In the genomic region with DNA sequence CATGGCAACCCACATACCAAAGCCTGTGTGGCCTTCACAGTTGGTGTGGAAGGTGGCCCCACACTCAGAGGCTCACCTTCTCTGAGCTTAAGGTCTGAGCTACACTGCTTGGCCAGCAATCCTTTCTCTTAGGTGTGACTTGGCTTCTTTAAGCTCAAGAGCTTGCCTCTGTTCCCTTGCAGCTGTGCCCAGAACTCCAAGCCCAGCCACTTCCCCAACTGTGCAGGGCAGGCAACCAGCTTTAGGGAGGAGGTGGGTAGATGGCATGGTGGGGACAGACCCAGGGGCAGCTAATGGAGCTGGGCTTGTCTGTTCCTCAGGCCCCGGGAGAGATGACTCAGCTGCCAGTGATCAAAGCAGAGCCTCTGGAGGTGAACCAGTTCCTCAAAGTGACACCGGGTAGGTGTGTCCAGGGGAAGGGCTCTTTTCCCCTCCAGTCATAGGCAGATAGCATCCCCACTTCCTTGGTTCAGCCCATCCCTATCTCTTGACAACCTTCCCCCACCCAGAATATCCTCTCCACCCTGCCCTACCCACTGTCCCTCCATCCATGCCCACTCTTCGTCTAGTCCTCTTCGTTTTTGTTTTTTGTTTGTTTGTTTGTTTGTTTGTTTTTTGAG, we compare ENCODE assay signal across 11 cellular contexts. TPM values are rescaled to one million over a fixed set of nuclear protein-coding genes. Genes with fewer than 3 reads are reported as not detected.
A peak's percentile ranks its signal among the peaks of the same experiment; 100 is the strongest.
DNase-seq lines count a peak whose midpoint lies in the region; ATAC-seq, FAIRE-seq and TF ChIP-seq lines count a peak whose summit lies in the region.
"Had no signal": no experiment of that assay in that cellular context is flagged by ENCODE, and none has a peak within 500 bp of the region (broad histone marks: within the 10 kb centered on the region; RNA-seq: fewer than 3 reads in every experiment).

No MANE protein-coding gene starts in this region.

- H3K4me3 ChIP-seq in CD8-positive, alpha-beta memory T cell (ENCODE audit: low read length) = no peak overlapping the region
- H3K4me3 ChIP-seq: pancreas had no signal

- no peak overlapping the region for H3K4me3 Mint-ChIP-seq in CD8-positive, alpha-beta memory T cell

- CTCF ChIA-PET in CD8-positive, alpha-beta memory T cell (lab: Charles Lee) = interaction anchor here (0.7 to 12.7 kb wide), 6 partner anchors 10 to 70 kb away, joined by 3 to 205 read pairs (median 15); no protein-coding TSS in a partner anchor

- H3K27ac Mint-ChIP-seq in CD8-positive, alpha-beta memory T cell = peak overlapping the region in 1 of 8 donors; percentile 62

- TF ChIP-seq POLR2A in H54 (IDR thresholded peaks at IDR 0.05; ENCODE audit: low read depth, low read length) = no peak

- peaks cover 0 to 5% (median 5%) of the 10 kb centered on the region in 3 donors for H3K4me1 Mint-ChIP-seq in CD8-positive, alpha-beta memory T cell

- no peaks in the 10 kb centered on the region for H3K9me3 Mint-ChIP-seq in CD8-positive, alpha-beta memory T cell

- POLR2A ChIA-PET in CD8-positive, alpha-beta memory T cell (lab: Charles Lee) = no interaction called here

- no peaks in the 10 kb centered on the region for H3K27me3 ChIP-seq in CD8-positive, alpha-beta memory T cell (ENCODE audit: insufficient read depth, low read length, poor library complexity, severe bottlenecking)
- H3K27me3 ChIP-seq: pancreas had no signal

- H3K36me3 ChIP-seq in CD8-positive, alpha-beta memory T cell (ENCODE audit: insufficient read depth, low read length) = no peaks in the 10 kb centered on the region

- no peak for FAIRE-seq in H54 (lab: Jason Lieb, UNC)
- FAIRE-seq: pancreas had no signal

- no peaks in the 10 kb centered on the region for H3K36me3 Mint-ChIP-seq in CD8-positive, alpha-beta memory T cell

- peak; percentile 72 for ATAC-seq in GM21717 (IDR thresholded peaks at IDR 0.05; ENCODE audit: unreplicated experiment)
- ATAC-seq in esophagus mucosa = peak; percentile 80

- peaks cover 4% of the 10 kb centered on the region for H3K4me1 ChIP-seq in CD8-positive, alpha-beta memory T cell (ENCODE audit: insufficient read depth, low read length)

- DNase-seq in ELR (ENCODE audit: low read depth) = peak; percentile 36
- DNase-seq in MV-4-11 (lab: John Stamatoyannopoulos, UW) = peak; percentile 50
- DNase-seq in H54 (ENCODE audit: insufficient read length, low spot score) = no peak
- no peak for DNase-seq in NCI-H2107 (lab: John Stamatoyannopoulos, UW)
- DNase-seq in stimulated activated naive CD4-positive, alpha-beta T cell treated with Interleukin-2 at 50 U/mL for 16 hours (lab: John Stamatoyannopoulos, UW) = no peak
- no peak for DNase-seq in CD8-positive, alpha-beta memory T cell
- DNase-seq: dermis blood vessel endothelial cell, pancreas had no signal

- H3K27me3 Mint-ChIP-seq in CD8-positive, alpha-beta memory T cell = peaks cover 4 to 10% of the 10 kb centered on the region in 2 donors

- no peak overlapping the region for H3K27ac ChIP-seq in CD8-positive, alpha-beta memory T cell (ENCODE audit: low read depth, low read length)
- H3K27ac ChIP-seq: KMS-11, pancreas had no signal

- no peaks in the 10 kb centered on the region for H3K9me3 ChIP-seq in CD8-positive, alpha-beta memory T cell (ENCODE audit: low read length)
- H3K9me3 ChIP-seq: pancreas had no signal

RNA-seq across cellular contexts. Expression of a gene that starts 32.3 kb away (rescaled TPM):
- total RNA-seq in esophagus mucosa = 0.64 TPM
- not detected for total RNA-seq in CD8-positive, alpha-beta memory T cell
- not detected for polyA plus RNA-seq in CD8-positive, alpha-beta memory T cell

RNA-seq across cellular contexts. Expression of a gene that starts 37.5 kb away (rescaled TPM):
- 31.4 TPM for total RNA-seq in esophagus mucosa
- 10 to 100 TPM; 85.8 to 87.2 TPM for total RNA-seq in CD8-positive, alpha-beta memory T cell
- 87.4 TPM for polyA plus RNA-seq in CD8-positive, alpha-beta memory T cell

Comparison
In these comparisons a context has a peak if more than half of its experiments do, and no peak if none do; other contexts are left out.
1. DNase-seq: peak in ELR (single experiment) and MV-4-11 (single experiment); none in H54 (single experiment), NCI-H2107 (single experiment), stimulated activated naive CD4-positive, alpha-beta T cell treated with Interleukin-2 at 50 U/mL for 16 hours (single experiment) and CD8-positive, alpha-beta memory T cell (0 of 5).